In the genomic region with DNA sequence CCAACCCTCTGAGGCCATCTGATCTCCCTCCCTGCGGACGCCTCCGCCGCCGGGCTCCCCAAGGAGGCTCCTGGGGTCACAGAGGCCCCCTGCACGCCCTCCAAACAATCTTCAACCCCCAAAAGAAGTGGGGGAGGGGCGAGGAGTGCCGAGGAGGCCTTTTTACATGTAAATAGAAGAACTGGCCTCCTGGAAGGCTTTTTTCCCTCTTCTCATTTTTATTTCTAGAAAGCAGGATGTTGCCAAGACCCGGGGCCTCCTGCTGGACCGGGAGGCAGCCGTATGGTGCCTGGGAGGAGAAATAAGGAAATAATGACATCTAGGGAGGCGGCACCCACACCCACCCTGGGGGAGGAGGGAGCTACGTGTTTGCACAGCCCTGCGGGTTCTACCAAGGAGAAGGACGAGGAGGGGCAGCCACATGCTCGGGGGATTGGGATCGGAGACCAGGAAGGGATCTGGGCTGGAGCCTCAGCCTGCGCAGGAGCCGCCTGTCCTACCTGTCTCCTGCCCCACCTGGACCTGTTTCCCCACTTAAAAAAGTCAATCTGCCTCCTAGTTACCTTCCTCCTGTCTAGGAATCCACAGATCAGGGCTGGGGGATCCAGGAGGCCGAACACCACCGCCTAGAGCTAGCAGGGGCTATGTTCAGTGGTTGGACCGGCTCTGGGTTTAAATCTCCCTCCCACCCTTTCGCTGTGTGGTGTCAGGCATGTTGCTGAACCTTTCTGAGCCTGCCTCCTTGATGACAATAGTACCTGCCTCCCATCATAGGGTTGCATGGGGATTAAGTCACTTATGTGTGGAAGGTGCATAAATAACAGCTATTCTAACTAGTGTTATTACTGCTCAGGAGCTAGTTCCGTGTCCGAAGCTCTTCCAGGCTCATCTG, we compare ENCODE assay signal across 11 cellular contexts.
A peak's percentile ranks its signal among the peaks of the same experiment; 100 is the strongest.
DNase-seq lines count a peak whose midpoint lies in the region; ATAC-seq and TF ChIP-seq lines count a peak whose summit lies in the region.
"Had no signal": no experiment of that assay in that cellular context is flagged by ENCODE, and none has a peak within 500 bp of the region (broad histone marks: within the 10 kb centered on the region; RNA-seq: fewer than 3 reads in every experiment).

No MANE protein-coding gene starts in this region.

- DNase-seq in D341Med (ENCODE audit: low spot score) (peak; percentile 84), NCI-H146 treated with DMSO at 0.1 percent for 48 hours (lab: John Stamatoyannopoulos, UW; ENCODE audit: unreplicated experiment) (peak; percentile 87), neural crest cell (ENCODE audit: low read depth, low spot score) (peak; percentile 41), endothelial cell (ENCODE audit: low spot score) (no peak), dorsolateral prefrontal cortex (no peak)
- DNase-seq: DND-41, foreskin melanocyte, NCI-H226 had no signal

- no peaks in the 10 kb centered on the region for H3K9me3 ChIP-seq in duodenal mucosa (ENCODE audit: control insufficient read depth in 1 of 2, low read length in 2 of 2)

- H3K27me3 Mint-ChIP-seq in neural crest cell (ENCODE audit: low read depth) (peaks cover 13% of the 10 kb centered on the region), endothelial cell (ENCODE audit: unreplicated experiment) (peaks cover 7% of the 10 kb centered on the region)

- H3K9me3 Mint-ChIP-seq in neural crest cell = no peaks in the 10 kb centered on the region
- H3K9me3 Mint-ChIP-seq in endothelial cell (ENCODE audit: unreplicated experiment) = no peaks in the 10 kb centered on the region

- intact Hi-C loops in dorsolateral prefrontal cortex (cut with DNase I) = no loop called here

- no peaks in the 10 kb centered on the region for H3K36me3 Mint-ChIP-seq in neural crest cell (ENCODE audit: low read depth)
- no peaks in the 10 kb centered on the region for H3K36me3 Mint-ChIP-seq in endothelial cell (ENCODE audit: low read depth, unreplicated experiment)

- H3K27ac ChIP-seq in duodenal mucosa (ENCODE audit: low read depth, low read length) (peak overlapping the region; percentile 73), dorsolateral prefrontal cortex (peak overlapping the region in 1 of 59 donors; percentile 55)

- H3K27me3 ChIP-seq in duodenal mucosa (ENCODE audit: control insufficient read depth in 1 of 2, insufficient read depth in 2 of 2, low read length in 2 of 2) = no peaks in the 10 kb centered on the region
- no peaks in the 10 kb centered on the region for H3K27me3 ChIP-seq in dorsolateral prefrontal cortex

- H3K4me1 Mint-ChIP-seq in neural crest cell = peaks cover 25% of the 10 kb centered on the region
- H3K4me1 Mint-ChIP-seq in endothelial cell (ENCODE audit: unreplicated experiment) = peaks cover 6% of the 10 kb centered on the region

- TF ChIP-seq CTCF in neural crest cell (conservative IDR thresholded peaks at IDR 0.05) (no peak), endothelial cell (IDR thresholded peaks at IDR 0.05; ENCODE audit: unreplicated experiment) (no peak), dorsolateral prefrontal cortex (IDR thresholded peaks at IDR 0.05 in 54 of 56, conservative IDR thresholded peaks at IDR 0.05 in 2 of 56; ENCODE audit: low read depth in 1 of 56, partially characterized antibody in 56 of 56) (no peak)

- H3K4me3 ChIP-seq in duodenal mucosa (ENCODE audit: low read depth in 1 of 2, low read length in 2 of 2) = peak overlapping the region; percentile 9 to 49
- no peak overlapping the region for H3K4me3 ChIP-seq in dorsolateral prefrontal cortex

- no peak for ATAC-seq in GM21526 (IDR thresholded peaks at IDR 0.05; ENCODE audit: low FRiP score, unreplicated experiment)
- ATAC-seq in HG03095 (IDR thresholded peaks at IDR 0.05; ENCODE audit: unreplicated experiment) = no peak

- H3K27ac Mint-ChIP-seq in neural crest cell (ENCODE audit: unreplicated experiment) = no peak overlapping the region
- H3K27ac Mint-ChIP-seq in endothelial cell (ENCODE audit: unreplicated experiment) = no peak overlapping the region

- peaks cover 35 to 47% of the 10 kb centered on the region in 2 donors for H3K4me1 ChIP-seq in duodenal mucosa (ENCODE audit: control insufficient read depth in 1 of 2, insufficient read depth in 2 of 2, low read length in 2 of 2)

- H3K9ac ChIP-seq in duodenal mucosa (ENCODE audit: low read depth in 1 of 2, low read length in 2 of 2) = peak overlapping the region; percentile 34 to 41

- H3K36me3 ChIP-seq in duodenal mucosa (ENCODE audit: control insufficient read depth in 1 of 2, insufficient read depth in 2 of 2, low read length in 2 of 2) = peaks cover 0 to 2% of the 10 kb centered on the region in 2 donors

- H3K4me3 Mint-ChIP-seq in neural crest cell = peak overlapping the region; percentile 63
- H3K4me3 Mint-ChIP-seq in endothelial cell (ENCODE audit: unreplicated experiment) = no peak overlapping the region

Comparison
In these comparisons a context has a peak if more than half of its experiments do, and no peak if none do; other contexts are left out.
1. DNase-seq: peak in D341Med (single experiment), NCI-H146 treated with DMSO at 0.1 percent for 48 hours (single experiment) and neural crest cell (single experiment); none in endothelial cell (single experiment) and dorsolateral prefrontal cortex (0 of 10).
2. H3K4me3 ChIP-seq: peak in duodenal mucosa (2 of 2); none in dorsolateral prefrontal cortex (0 of 59).